Comparison of ENCODE assay signal across 19 cellular contexts in genomic region chr10:86863443-86863842, GRCh38.
DNase-seq lines count a peak whose midpoint lies in the region; ATAC-seq and TF ChIP-seq lines count a peak whose summit lies in the region.
"Had no signal": no experiment of that assay in that cellular context is flagged by ENCODE, and none has a peak within 500 bp of the region (broad histone marks: within the 10 kb centered on the region; RNA-seq: fewer than 3 reads in every experiment).

No MANE protein-coding gene starts in this region.

- H2AFZ ChIP-seq in GM23338 = no peak overlapping the region
- H2AFZ ChIP-seq in trophoblast cell (ENCODE audit: insufficient read depth, low read length, poor library complexity) = no peak overlapping the region

- no peak overlapping the region for H3K9ac ChIP-seq in trophoblast cell (ENCODE audit: low read length)

- peak overlapping the region; percentile 40 for H2BK12ac ChIP-seq in trophoblast cell (ENCODE audit: low read length)

- no peak overlapping the region for H3K4ac ChIP-seq in trophoblast cell (ENCODE audit: low read depth, low read length)

- no peak overlapping the region for H3K4me3 ChIP-seq in GM23338
- no peak overlapping the region for H3K4me3 ChIP-seq in body of pancreas
- H3K4me3 ChIP-seq in trophoblast cell (ENCODE audit: low read depth, low read length) = no peak overlapping the region

- no peak overlapping the region for H3K23ac ChIP-seq in trophoblast cell (ENCODE audit: low read length)

- no peak overlapping the region for H2BK120ac ChIP-seq in trophoblast cell (ENCODE audit: insufficient read depth, low read length, poor library complexity)

- H3K9me2 ChIP-seq in GM23338 (ENCODE audit: insufficient read depth) = no peaks in the 10 kb centered on the region

- no peak overlapping the region for H3K14ac ChIP-seq in trophoblast cell (ENCODE audit: low read length)

- intact Hi-C loops in body of pancreas (cut with DNase I) = no loop called here
- intact Hi-C loops in left ventricle myocardium superior (cut with micrococcal nuclease) = no loop called here
- intact Hi-C loops in activated CD4-positive, alpha-beta memory T cell treated with anti-CD3 and anti-CD28 coated beads for 36 hours (cut with micrococcal nuclease) = no loop called here

- H3K27me3 ChIP-seq in GM23338 (ENCODE audit: insufficient read depth) (no peaks in the 10 kb centered on the region), body of pancreas (no peaks in the 10 kb centered on the region), trophoblast cell (ENCODE audit: insufficient read depth, low read length) (no peaks in the 10 kb centered on the region)

- H3K9me3 ChIP-seq in body of pancreas (no peaks in the 10 kb centered on the region), trophoblast cell (ENCODE audit: insufficient read depth, low read depth, low read length) (no peaks in the 10 kb centered on the region)

- H3K9me3 Mint-ChIP-seq in GM23338 = no peaks in the 10 kb centered on the region; the same call in 2 of the 3 replicates
- no peaks in the 10 kb centered on the region for H3K9me3 Mint-ChIP-seq in activated CD4-positive, alpha-beta memory T cell treated with anti-CD3 and anti-CD28 coated beads for 36 hours
- H3K9me3 Mint-ChIP-seq: CD4-positive, alpha-beta T cell; natural killer cell had no signal

- WGBS in body of pancreas, 2 donors = 93 to 98% methylated on average over 3 of the region's 3 CpGs
- WGBS in trophoblast cell (ENCODE audit: extremely low coverage, insufficient coverage, insufficient read length) = no CpG with 5 or more reads among the region's 3 CpGs

- no peaks in the 10 kb centered on the region for H4K20me1 ChIP-seq in GM23338 (replicated peaks; ENCODE audit: insufficient read depth)

- H4K91ac ChIP-seq in trophoblast cell (ENCODE audit: low read depth, low read length) = peak overlapping the region; percentile 46

- ATAC-seq in GM23338 (peak; percentile 5; the same call in 2 of the 3 replicates), body of pancreas (no peak), left ventricle myocardium superior (peak; percentile 69), HG02981 (IDR thresholded peaks at IDR 0.05; ENCODE audit: unreplicated experiment) (no peak)
- ATAC-seq: activated CD4-positive, CD25-positive, alpha-beta regulatory T cell treated with anti-CD3 and anti-CD28 coated beads, Interleukin-2, amount 50 U/mL, for 24 hours; natural killer cell had no signal

- peaks cover 10% of the 10 kb centered on the region for H3K79me1 ChIP-seq in trophoblast cell (ENCODE audit: low read length)

- H3K27ac Mint-ChIP-seq in GM23338 = peak overlapping the region; percentile 97
- no peak overlapping the region for H3K27ac Mint-ChIP-seq in activated CD4-positive, alpha-beta memory T cell treated with anti-CD3 and anti-CD28 coated beads for 36 hours
- H3K27ac Mint-ChIP-seq: CD4-positive, alpha-beta T cell; natural killer cell had no signal

- peak overlapping the region; percentile 73 for H2BK5ac ChIP-seq in trophoblast cell (ENCODE audit: low read depth, low read length, poor library complexity)

- H3K79me2 ChIP-seq in GM23338 (replicated peaks; ENCODE audit: insufficient read depth) = peaks cover 52% of the 10 kb centered on the region
- H3K79me2 ChIP-seq in trophoblast cell (ENCODE audit: control insufficient read depth, insufficient read depth, low read length, poor library complexity) = peaks cover 2% of the 10 kb centered on the region

- H4K12ac ChIP-seq in trophoblast cell (ENCODE audit: low read depth, low read length) = no peak overlapping the region

- DNase-seq in GM23338 (ENCODE audit: low spot score) = no peak
- DNase-seq in body of pancreas = peak in 1 of 4 donors; percentile 6
- DNase-seq in left ventricle myocardium superior = no peak
- no peak for DNase-seq in trophoblast cell
- DNase-seq in activated CD4-positive, alpha-beta memory T cell treated with anti-CD3 and anti-CD28 coated beads for 36 hours = no peak
- DNase-seq in OCI-M1 (lab: John Stamatoyannopoulos, UW) = no peak
- DNase-seq in stimulated activated naive CD4-positive, alpha-beta T cell (lab: John Stamatoyannopoulos, UW) = no peak
- DNase-seq: activated gamma-delta T cell; amygdala; CD4-positive, alpha-beta T cell; DMS79 treated with DMSO at 0.1 percent for 48 hours; HCEC 1CT; natural killer cell; NCI-H1436; SIG-M5; stimulated activated naive CD4-positive, alpha-beta T cell treated with Interleukin-2 at 50 U/mL for 16 hours; T-helper 2 cell had no signal

- H3K27ac ChIP-seq in GM23338 (ENCODE audit: low read depth) (peak overlapping the region; percentile 100), body of pancreas (peak overlapping the region in 3 of 4 donors; percentile 47 to 56 (median 54)), trophoblast cell (ENCODE audit: low read depth, low read length) (peak overlapping the region; percentile 85)

- no peak overlapping the region for H2AK5ac ChIP-seq in trophoblast cell (ENCODE audit: low read length)

- peak overlapping the region; percentile 65 for H4K8ac ChIP-seq in trophoblast cell (ENCODE audit: low read depth, low read length)

- H3K36me3 ChIP-seq in GM23338 (ENCODE audit: insufficient read depth) (no peaks in the 10 kb centered on the region), body of pancreas (replicated peaks in 1 of 2; ENCODE audit: insufficient read depth in 1 of 2, low read depth in 2 of 2) (no peaks in the 10 kb centered on the region), trophoblast cell (ENCODE audit: control insufficient read depth in 1 of 2, insufficient read depth in 2 of 2, low read length in 2 of 2) (no peaks in the 10 kb centered on the region)

- no peak overlapping the region for H3K18ac ChIP-seq in trophoblast cell (ENCODE audit: low read length)

- H3K36me3 Mint-ChIP-seq in GM23338 (ENCODE audit: low read depth) = peaks cover 16% of the 10 kb centered on the region
- H3K36me3 Mint-ChIP-seq in activated CD4-positive, alpha-beta memory T cell treated with anti-CD3 and anti-CD28 coated beads for 36 hours = no peaks in the 10 kb centered on the region
- H3K36me3 Mint-ChIP-seq: natural killer cell had no signal

- peaks cover 72% of the 10 kb centered on the region for H3K4me1 Mint-ChIP-seq in GM23338
- no peaks in the 10 kb centered on the region for H3K4me1 Mint-ChIP-seq in activated CD4-positive, alpha-beta memory T cell treated with anti-CD3 and anti-CD28 coated beads for 36 hours (ENCODE audit: low read depth)
- H3K4me1 Mint-ChIP-seq: natural killer cell had no signal

- H3F3A ChIP-seq in GM23338 (replicated peaks; ENCODE audit: low read depth) = peaks cover 29% of the 10 kb centered on the region

- TF ChIP-seq CTCF in GM23338 (conservative IDR thresholded peaks at IDR 0.05; ENCODE audit: low read depth in 2 of 2) (no peak), body of pancreas (IDR thresholded peaks at IDR 0.05) (no peak)

- H3K4me2 ChIP-seq in GM23338 = peak overlapping the region; percentile 59; the same call in 1 of the 2 replicates
- no peak overlapping the region for H3K4me2 ChIP-seq in trophoblast cell (ENCODE audit: low read length)

- peaks cover 68% of the 10 kb centered on the region for H3K4me1 ChIP-seq in GM23338 (ENCODE audit: insufficient read depth)
- peaks cover 19% of the 10 kb centered on the region for H3K4me1 ChIP-seq in body of pancreas
- H3K4me1 ChIP-seq in trophoblast cell (ENCODE audit: control insufficient read depth in 1 of 2, insufficient read depth in 2 of 2, low read length in 2 of 2) = peaks cover 13 to 18% of the 10 kb centered on the region in 2 experiments

- no peak for TF ChIP-seq POLR2A in body of pancreas (IDR thresholded peaks at IDR 0.05)

- CTCF ChIA-PET in activated CD4-positive, alpha-beta memory T cell treated with anti-CD3 and anti-CD28 coated beads for 36 hours (lab: Charles Lee) = interaction anchor here (0.6 to 0.8 kb wide), 2 partner anchors 11 to 76 kb away, joined by 3 to 5 read pairs; no protein-coding TSS in a partner anchor

- POLR2A ChIA-PET in activated CD4-positive, alpha-beta memory T cell treated with anti-CD3 and anti-CD28 coated beads for 36 hours (lab: Charles Lee) = no interaction called here

- no peak overlapping the region; the same call in 2 of the 3 replicates for H3K4me3 Mint-ChIP-seq in GM23338
- H3K4me3 Mint-ChIP-seq in activated CD4-positive, alpha-beta memory T cell treated with anti-CD3 and anti-CD28 coated beads for 36 hours = no peak overlapping the region
- H3K4me3 Mint-ChIP-seq: CD4-positive, alpha-beta T cell; natural killer cell had no signal

- H3K27me3 Mint-ChIP-seq in GM23338 (ENCODE audit: insufficient read depth, low read depth, poor library complexity) = peaks cover 14% of the 10 kb centered on the region
- no peaks in the 10 kb centered on the region for H3K27me3 Mint-ChIP-seq in activated CD4-positive, alpha-beta memory T cell treated with anti-CD3 and anti-CD28 coated beads for 36 hours
- H3K27me3 Mint-ChIP-seq: CD4-positive, alpha-beta T cell had no signal

TF ChIP-seq in GM23338, 12 proteins besides CTCF, POLR2A, EP300 and RAD21 (continues in another document):
- TF ChIP-seq, protein P1, sequence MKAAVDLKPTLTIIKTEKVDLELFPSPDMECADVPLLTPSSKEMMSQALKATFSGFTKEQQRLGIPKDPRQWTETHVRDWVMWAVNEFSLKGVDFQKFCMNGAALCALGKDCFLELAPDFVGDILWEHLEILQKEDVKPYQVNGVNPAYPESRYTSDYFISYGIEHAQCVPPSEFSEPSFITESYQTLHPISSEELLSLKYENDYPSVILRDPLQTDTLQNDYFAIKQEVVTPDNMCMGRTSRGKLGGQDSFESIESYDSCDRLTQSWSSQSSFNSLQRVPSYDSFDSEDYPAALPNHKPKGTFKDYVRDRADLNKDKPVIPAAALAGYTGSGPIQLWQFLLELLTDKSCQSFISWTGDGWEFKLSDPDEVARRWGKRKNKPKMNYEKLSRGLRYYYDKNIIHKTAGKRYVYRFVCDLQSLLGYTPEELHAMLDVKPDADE (IDR thresholded peaks at IDR 0.05) = no peak

Comparison
In these comparisons a context has a peak if more than half of its experiments do, and no peak if none do; other contexts are left out.
1. ATAC-seq: peak in GM23338 (single experiment) and left ventricle myocardium superior (single experiment); none in body of pancreas (single experiment) and HG02981 (single experiment).
2. Peak in every context shown above with its lines, with median percentiles within 50 percentile points of each other: H3K27ac ChIP-seq.